In the genomic region with DNA sequence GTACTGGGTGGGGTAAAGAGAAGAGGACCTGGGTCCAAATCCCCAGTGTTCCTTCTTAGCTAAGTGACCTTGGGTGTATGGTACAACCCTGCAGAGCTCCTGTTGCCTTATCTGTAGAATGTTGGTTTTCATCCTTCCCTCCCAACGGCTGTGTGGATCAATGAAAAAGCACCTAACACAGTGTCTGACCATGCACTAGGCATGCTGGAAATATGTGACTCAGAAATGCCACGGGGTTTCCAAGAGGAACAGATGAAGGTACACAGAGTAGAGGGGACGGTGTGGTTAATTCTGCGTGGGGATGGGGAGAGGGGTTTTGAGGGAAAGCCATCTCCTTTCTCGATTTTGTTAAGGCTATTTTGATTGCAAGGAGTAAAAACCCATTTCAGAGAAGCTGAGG, we compare ENCODE assay signal across 13 cellular contexts.
"Had no signal": no experiment of that assay in that cellular context is flagged by ENCODE, and none has a peak within 500 bp of the region (broad histone marks: within the 10 kb centered on the region; RNA-seq: fewer than 3 reads in every experiment).

No MANE protein-coding gene starts in this region.

- H3K27me3 Mint-ChIP-seq: activated B cell treated with CpG ODN at 0.5 μM for 24 hours had no signal

- ATAC-seq: psoas muscle, right lobe of liver, Right ventricle myocardium inferior had no signal

- H3K4me1 Mint-ChIP-seq: nephron had no signal

- H3K4me1 ChIP-seq: colonic mucosa, psoas muscle, right lobe of liver had no signal

- H3K27ac Mint-ChIP-seq: activated B cell treated with CpG ODN at 0.5 μM for 24 hours, nephron had no signal

- H3K27ac ChIP-seq: cardiac muscle cell, colonic mucosa, psoas muscle, right lobe of liver, SK-N-MC, thyroid gland had no signal

- DNase-seq: activated B cell treated with CpG ODN at 0.5 μM for 24 hours; colonic mucosa; foreskin melanocyte; head of caudate nucleus; occipital lobe; psoas muscle; right lobe of liver; stimulated activated CD4-positive, alpha-beta T cell treated with anti-CD3 and anti-CD28 coated beads, Interleukin-1b, Interleukin-23, amount 100 ng/mL, for 48 hours; thyroid gland had no signal

- H3K9me3 Mint-ChIP-seq: activated B cell treated with CpG ODN at 0.5 μM for 24 hours, nephron had no signal

- H3K27me3 ChIP-seq: cardiac muscle cell, colonic mucosa, right lobe of liver, thyroid gland had no signal

- H3K4me3 Mint-ChIP-seq: activated B cell treated with CpG ODN at 0.5 μM for 24 hours, nephron had no signal

- H3K36me3 ChIP-seq: colonic mucosa had no signal

- H3K9me3 ChIP-seq: colonic mucosa, psoas muscle, right lobe of liver, thyroid gland had no signal

- H3K4me3 ChIP-seq: cardiac muscle cell, colonic mucosa, psoas muscle, right lobe of liver, SK-N-MC, thyroid gland had no signal
